In the genomic region with DNA sequence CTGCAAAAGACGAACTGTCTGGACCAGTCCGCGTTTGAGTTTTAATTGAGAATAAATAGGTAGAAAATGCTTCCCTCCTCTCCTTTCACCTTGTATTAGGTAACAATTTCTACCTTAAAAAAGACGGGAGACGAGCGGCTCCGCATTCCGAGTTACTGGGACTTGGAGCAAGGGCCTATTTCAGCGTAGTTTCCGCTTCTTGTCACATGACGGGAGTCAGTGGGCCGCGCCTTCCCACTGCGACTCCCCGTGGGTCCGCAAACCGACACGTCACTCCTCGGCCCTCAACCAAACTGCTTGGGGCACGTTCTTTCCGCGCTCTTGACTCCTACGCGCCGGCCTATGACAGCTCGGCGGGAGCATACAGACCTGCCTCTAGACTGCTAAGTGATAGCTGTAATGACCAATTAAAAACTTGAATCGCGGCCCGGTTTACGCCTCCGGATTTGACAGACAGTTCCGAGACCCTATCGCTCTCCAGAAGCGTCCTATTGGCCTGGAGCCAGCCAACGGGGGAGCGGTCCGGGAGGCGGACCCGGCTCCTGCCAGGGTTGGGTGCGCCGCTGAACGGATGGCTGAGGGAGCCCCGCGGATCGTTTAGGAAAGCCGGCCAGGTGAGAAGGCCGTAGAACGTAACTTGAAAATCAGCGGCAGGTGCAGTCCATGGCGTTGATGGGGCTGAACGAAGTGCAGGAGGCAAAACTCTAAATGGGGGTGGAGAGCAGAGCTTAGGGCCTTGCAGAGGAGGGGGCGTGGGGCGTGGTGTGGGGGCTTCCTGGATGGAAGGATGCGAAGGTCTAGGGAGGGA, we compare ENCODE assay signal across 1 cellular context.
TF ChIP-seq lines count a peak whose summit lies in the region.

A gene (plus strand): TSS at position 548 of the 808 bp plus-strand sequence. CDS start 3,064 bp downstream, outside the sequence.

TF ChIP-seq in SK-N-SH, 30 proteins besides CTCF, POLR2A, EP300 and RAD21 (continued from another document):
- TF ChIP-seq FOSL2 (IDR thresholded peaks at IDR 0.05; ENCODE audit: borderline replicate concordance, low read depth) (peak; percentile 2; the same call in 1 of the 2 replicates), TCF12 (IDR thresholded peaks at IDR 0.05) (no peak), ELF1 (IDR thresholded peaks at IDR 0.05) (peak; percentile 69), MXI1 (IDR thresholded peaks at IDR 0.05; ENCODE audit: low read depth, low read length) (peak; percentile 78), FOXJ3 (CRISPR knock-in tag; IDR thresholded peaks at IDR 0.05) (0 out of 2 replicates have a peak, but pooled peaks have one; percentile 12), POLR2AphosphoS5 (IDR thresholded peaks at IDR 0.05; ENCODE audit: low read depth, low read length) (peak; percentile 90), GATA2 (CRISPR knock-in tag; IDR thresholded peaks at IDR 0.05) (no peak), RXRA (IDR thresholded peaks at IDR 0.05; ENCODE audit: borderline replicate concordance, low read depth) (no peak), SIN3A (IDR thresholded peaks at IDR 0.05; ENCODE audit: borderline replicate concordance, low read depth, low read length) (peak; percentile 52; the same call in 1 of the 2 replicates), GABPA (IDR thresholded peaks at IDR 0.05; ENCODE audit: low read depth) (peak; percentile 79)
- TF ChIP-seq, protein P1, sequence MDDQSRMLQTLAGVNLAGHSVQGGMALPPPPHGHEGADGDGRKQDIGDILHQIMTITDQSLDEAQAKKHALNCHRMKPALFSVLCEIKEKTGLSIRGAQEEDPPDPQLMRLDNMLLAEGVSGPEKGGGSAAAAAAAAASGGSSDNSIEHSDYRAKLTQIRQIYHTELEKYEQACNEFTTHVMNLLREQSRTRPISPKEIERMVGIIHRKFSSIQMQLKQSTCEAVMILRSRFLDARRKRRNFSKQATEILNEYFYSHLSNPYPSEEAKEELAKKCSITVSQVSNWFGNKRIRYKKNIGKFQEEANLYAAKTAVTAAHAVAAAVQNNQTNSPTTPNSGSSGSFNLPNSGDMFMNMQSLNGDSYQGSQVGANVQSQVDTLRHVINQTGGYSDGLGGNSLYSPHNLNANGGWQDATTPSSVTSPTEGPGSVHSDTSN (IDR thresholded peaks at IDR 0.05) = peak; percentile 100
- TF ChIP-seq, protein P2, sequence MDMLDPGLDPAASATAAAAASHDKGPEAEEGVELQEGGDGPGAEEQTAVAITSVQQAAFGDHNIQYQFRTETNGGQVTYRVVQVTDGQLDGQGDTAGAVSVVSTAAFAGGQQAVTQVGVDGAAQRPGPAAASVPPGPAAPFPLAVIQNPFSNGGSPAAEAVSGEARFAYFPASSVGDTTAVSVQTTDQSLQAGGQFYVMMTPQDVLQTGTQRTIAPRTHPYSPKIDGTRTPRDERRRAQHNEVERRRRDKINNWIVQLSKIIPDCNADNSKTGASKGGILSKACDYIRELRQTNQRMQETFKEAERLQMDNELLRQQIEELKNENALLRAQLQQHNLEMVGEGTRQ (IDR thresholded peaks at IDR 0.05; ENCODE audit: borderline replicate concordance, low read depth, low read length) = peak; percentile 79
- TF ChIP-seq, protein P3, sequence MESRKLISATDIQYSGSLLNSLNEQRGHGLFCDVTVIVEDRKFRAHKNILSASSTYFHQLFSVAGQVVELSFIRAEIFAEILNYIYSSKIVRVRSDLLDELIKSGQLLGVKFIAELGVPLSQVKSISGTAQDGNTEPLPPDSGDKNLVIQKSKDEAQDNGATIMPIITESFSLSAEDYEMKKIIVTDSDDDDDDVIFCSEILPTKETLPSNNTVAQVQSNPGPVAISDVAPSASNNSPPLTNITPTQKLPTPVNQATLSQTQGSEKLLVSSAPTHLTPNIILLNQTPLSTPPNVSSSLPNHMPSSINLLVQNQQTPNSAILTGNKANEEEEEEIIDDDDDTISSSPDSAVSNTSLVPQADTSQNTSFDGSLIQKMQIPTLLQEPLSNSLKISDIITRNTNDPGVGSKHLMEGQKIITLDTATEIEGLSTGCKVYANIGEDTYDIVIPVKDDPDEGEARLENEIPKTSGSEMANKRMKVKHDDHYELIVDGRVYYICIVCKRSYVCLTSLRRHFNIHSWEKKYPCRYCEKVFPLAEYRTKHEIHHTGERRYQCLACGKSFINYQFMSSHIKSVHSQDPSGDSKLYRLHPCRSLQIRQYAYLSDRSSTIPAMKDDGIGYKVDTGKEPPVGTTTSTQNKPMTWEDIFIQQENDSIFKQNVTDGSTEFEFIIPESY (IDR thresholded peaks at IDR 0.05; ENCODE audit: borderline replicate concordance, low read depth) = peak; percentile 71
